In genomic region chr1:29124366-29125236, GRCh38 we compare ENCODE assay signal across 1 cellular context.
A peak's percentile ranks its signal among the peaks of the same experiment; 100 is the strongest.
TF ChIP-seq lines count a peak whose summit lies in the region.

No MANE protein-coding gene starts in this region.

TF ChIP-seq in HepG2, 621 proteins besides CTCF, POLR2A, EP300 and RAD21 (continued from another document):
- TF ChIP-seq, protein P1, sequence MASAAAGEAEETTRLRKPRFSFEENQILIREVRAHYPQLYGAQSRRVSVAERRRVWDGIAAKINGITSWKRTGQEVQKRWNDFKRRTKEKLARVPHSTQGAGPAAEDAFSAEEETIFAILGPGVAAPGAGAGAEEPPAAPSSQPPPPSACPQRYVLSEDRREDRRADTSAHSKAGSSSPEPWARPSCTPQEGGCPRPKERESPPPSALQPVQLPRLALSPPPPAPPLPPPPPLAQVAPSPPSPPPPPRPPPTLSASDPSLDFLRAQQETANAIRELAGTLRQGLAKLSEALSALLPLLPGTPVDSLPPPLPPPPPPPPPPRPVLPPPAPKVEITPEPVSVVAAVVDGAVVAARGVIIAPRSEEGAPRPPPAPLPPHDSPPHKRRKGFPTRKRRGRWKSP (CRISPR knock-in tag; IDR thresholded peaks at IDR 0.05), result 0 out of 2 replicates have a peak, but pooled peaks have one; percentile 65
- no peak for TF ChIP-seq ZNF432 (CRISPR knock-in tag; IDR thresholded peaks at IDR 0.05; ENCODE audit: borderline replicate concordance)
- TF ChIP-seq, protein P2, sequence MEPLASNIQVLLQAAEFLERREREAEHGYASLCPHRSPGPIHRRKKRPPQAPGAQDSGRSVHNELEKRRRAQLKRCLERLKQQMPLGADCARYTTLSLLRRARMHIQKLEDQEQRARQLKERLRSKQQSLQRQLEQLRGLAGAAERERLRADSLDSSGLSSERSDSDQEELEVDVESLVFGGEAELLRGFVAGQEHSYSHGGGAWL (CRISPR knock-in tag; IDR thresholded peaks at IDR 0.05), result peak; percentile 5
- no peak for TF ChIP-seq MTA1 (CRISPR knock-in tag; IDR thresholded peaks at IDR 0.05; ENCODE audit: borderline replicate concordance)
- no peak for TF ChIP-seq DNMT1 (CRISPR knock-in tag; IDR thresholded peaks at IDR 0.05)
- TF ChIP-seq HCFC1 (IDR thresholded peaks at IDR 0.05; ENCODE audit: low read depth, low read length), result no peak
- TF ChIP-seq, protein P3, sequence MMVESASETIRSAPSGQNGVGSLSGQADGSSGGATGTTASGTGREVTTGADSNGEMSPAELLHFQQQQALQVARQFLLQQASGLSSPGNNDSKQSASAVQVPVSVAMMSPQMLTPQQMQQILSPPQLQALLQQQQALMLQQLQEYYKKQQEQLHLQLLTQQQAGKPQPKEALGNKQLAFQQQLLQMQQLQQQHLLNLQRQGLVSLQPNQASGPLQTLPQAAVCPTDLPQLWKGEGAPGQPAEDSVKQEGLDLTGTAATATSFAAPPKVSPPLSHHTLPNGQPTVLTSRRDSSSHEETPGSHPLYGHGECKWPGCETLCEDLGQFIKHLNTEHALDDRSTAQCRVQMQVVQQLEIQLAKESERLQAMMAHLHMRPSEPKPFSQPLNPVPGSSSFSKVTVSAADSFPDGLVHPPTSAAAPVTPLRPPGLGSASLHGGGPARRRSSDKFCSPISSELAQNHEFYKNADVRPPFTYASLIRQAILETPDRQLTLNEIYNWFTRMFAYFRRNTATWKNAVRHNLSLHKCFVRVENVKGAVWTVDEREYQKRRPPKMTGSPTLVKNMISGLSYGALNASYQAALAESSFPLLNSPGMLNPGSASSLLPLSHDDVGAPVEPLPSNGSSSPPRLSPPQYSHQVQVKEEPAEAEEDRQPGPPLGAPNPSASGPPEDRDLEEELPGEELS (CRISPR knock-in tag; IDR thresholded peaks at IDR 0.05), result no peak
- peak; percentile 35; the same call in 1 of the 2 replicates for TF ChIP-seq ZNF768 (CRISPR knock-in tag; IDR thresholded peaks at IDR 0.05)
- TF ChIP-seq ZBTB7A (CRISPR knock-in tag; IDR thresholded peaks at IDR 0.05), result 0 out of 2 replicates have a peak, but pooled peaks have one; percentile 64
- TF ChIP-seq ZNF678 (CRISPR knock-in tag; IDR thresholded peaks at IDR 0.05), result 0 out of 2 replicates have a peak, but pooled peaks have one; percentile 53
- TF ChIP-seq SP2 (CRISPR knock-in tag; IDR thresholded peaks at IDR 0.05), result 0 out of 2 replicates have a peak, but pooled peaks have one; percentile 13
- TF ChIP-seq, protein P4, sequence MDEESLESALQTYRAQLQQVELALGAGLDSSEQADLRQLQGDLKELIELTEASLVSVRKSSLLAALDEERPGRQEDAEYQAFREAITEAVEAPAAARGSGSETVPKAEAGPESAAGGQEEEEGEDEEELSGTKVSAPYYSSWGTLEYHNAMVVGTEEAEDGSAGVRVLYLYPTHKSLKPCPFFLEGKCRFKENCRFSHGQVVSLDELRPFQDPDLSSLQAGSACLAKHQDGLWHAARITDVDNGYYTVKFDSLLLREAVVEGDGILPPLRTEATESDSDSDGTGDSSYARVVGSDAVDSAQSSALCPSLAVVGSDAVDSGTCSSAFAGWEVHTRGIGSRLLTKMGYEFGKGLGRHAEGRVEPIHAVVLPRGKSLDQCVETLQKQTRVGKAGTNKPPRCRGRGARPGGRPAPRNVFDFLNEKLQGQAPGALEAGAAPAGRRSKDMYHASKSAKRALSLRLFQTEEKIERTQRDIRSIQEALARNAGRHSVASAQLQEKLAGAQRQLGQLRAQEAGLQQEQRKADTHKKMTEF (CRISPR knock-in tag; IDR thresholded peaks at IDR 0.05), result peak; percentile 58; the same call in 1 of the 2 replicates
- peak; percentile 54 for TF ChIP-seq HNRNPK (IDR thresholded peaks at IDR 0.05; ENCODE audit: low read depth, low read length, poor library complexity, severe bottlenecking)
- TF ChIP-seq THAP11 (CRISPR knock-in tag; IDR thresholded peaks at IDR 0.05), result peak; percentile 16; the same call in 1 of the 2 replicates
- 0 out of 2 replicates have a peak, but pooled peaks have one; percentile 16 for TF ChIP-seq TARDBP (CRISPR knock-in tag; IDR thresholded peaks at IDR 0.05)
- no peak for TF ChIP-seq ZNF616 (CRISPR knock-in tag; IDR thresholded peaks at IDR 0.05; ENCODE audit: low read depth)
- TF ChIP-seq BRCA1 (CRISPR knock-in tag; IDR thresholded peaks at IDR 0.05), result no peak
- TF ChIP-seq SRSF1 (optimal IDR thresholded peaks at IDR 0.05; ENCODE audit: low read depth, low read length), result peak; percentile 47
- TF ChIP-seq ZNF281 (CRISPR knock-in tag; IDR thresholded peaks at IDR 0.05; ENCODE audit: borderline replicate concordance), result peak; percentile 24; the same call in 1 of the 2 replicates
- TF ChIP-seq KDM2A (CRISPR knock-in tag; IDR thresholded peaks at IDR 0.05; ENCODE audit: borderline replicate concordance, low read depth), result peak; percentile 68; the same call in 1 of the 2 replicates
- peak; percentile 62; the same call in 1 of the 2 replicates for TF ChIP-seq RBFOX2 (IDR thresholded peaks at IDR 0.05; ENCODE audit: low read depth, low read length)
- TF ChIP-seq NONO (IDR thresholded peaks at IDR 0.05), result no peak
- TF ChIP-seq NONO (CRISPR knock-in tag; conservative IDR thresholded peaks at IDR 0.05), result peak; percentile 38; the same call in 1 of the 2 replicates
- TF ChIP-seq HMGXB4 (CRISPR knock-in tag; IDR thresholded peaks at IDR 0.05; ENCODE audit: borderline replicate concordance in 1 of 2, low read depth in 1 of 2), result peak in 1 of 2 experiments; percentile 72; a peak in 2 of 4 replicates
- 0 out of 2 replicates have a peak, but pooled peaks have one; percentile 37 for TF ChIP-seq ZNF253 (CRISPR knock-in tag; IDR thresholded peaks at IDR 0.05; ENCODE audit: borderline replicate concordance)
- TF ChIP-seq NFYC (CRISPR knock-in tag; IDR thresholded peaks at IDR 0.05), result peak; percentile 9; the same call in 1 of the 2 replicates
- TF ChIP-seq HIVEP1 (CRISPR knock-in tag; IDR thresholded peaks at IDR 0.05), result 0 out of 2 replicates have a peak, but pooled peaks have one; percentile 24
- TF ChIP-seq ZNF224 (CRISPR knock-in tag; IDR thresholded peaks at IDR 0.05), result no peak
- no peak for TF ChIP-seq GTF3A (CRISPR knock-in tag; conservative IDR thresholded peaks at IDR 0.05)
- 0 out of 2 replicates have a peak, but pooled peaks have one; percentile 40 for TF ChIP-seq GFI1 (CRISPR knock-in tag; IDR thresholded peaks at IDR 0.05; ENCODE audit: borderline replicate concordance)
- peak; percentile 21; the same call in 1 of the 2 replicates for TF ChIP-seq SP5 (CRISPR knock-in tag; IDR thresholded peaks at IDR 0.05; ENCODE audit: borderline replicate concordance, low read depth)
- TF ChIP-seq, protein P5, sequence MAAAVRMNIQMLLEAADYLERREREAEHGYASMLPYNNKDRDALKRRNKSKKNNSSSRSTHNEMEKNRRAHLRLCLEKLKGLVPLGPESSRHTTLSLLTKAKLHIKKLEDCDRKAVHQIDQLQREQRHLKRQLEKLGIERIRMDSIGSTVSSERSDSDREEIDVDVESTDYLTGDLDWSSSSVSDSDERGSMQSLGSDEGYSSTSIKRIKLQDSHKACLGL (CRISPR knock-in tag; IDR thresholded peaks at IDR 0.05), result peak; percentile 27; the same call in 1 of the 2 replicates
- TF ChIP-seq ZSCAN29 (CRISPR knock-in tag; conservative IDR thresholded peaks at IDR 0.05), result no peak
